In the genomic region with DNA sequence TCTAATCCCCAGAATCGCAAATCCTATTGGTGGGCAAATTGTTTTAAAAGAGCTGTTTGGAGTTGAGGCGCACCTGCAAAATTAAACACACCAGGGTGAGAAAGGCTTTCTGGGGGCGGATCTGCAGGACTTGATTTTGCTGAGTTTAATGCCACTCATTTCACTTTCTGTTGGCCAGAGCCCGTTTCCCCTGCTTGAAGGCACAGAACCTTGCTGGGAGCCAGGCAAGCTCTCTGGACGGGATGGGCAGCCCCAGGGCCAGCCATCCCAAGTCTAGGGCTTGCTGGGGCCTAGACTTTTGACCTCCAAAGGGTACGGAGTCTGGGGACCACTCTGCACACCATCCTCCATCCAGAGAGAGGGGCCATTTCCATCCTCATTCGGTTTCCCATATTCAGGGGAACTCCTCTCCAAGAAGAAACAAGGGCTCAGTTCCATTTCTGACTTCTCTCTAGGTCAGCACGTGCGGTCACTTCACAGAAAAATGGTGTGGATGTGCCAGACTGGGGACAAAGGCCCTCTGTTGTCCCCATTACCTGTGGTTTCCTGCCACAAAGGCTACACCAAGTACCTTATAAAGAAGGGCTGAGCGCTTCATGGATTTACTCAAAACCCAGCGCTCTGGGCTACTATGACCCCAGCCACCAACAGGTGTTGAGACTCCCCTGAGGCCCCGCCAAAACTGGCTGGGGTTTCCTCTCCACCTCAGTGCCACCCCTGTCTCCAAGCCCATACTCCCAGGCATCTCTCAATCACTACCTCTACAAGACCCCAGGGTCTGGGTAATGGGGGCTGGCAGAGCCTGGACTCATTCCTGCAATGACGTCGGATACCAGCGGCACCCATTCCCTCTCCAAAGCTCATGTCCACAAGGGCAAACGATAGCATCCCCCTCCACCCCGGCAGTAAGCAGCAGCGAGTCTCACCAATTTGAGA, we compare ENCODE assay signal across 8 cellular contexts.
A peak's percentile ranks its signal among the peaks of the same experiment; 100 is the strongest.
DNase-seq lines count a peak whose midpoint lies in the region; ATAC-seq lines count a peak whose summit lies in the region.

No MANE protein-coding gene starts in this region.

- no peak overlapping the region for H3K4me3 Mint-ChIP-seq in central memory CD8-positive, alpha-beta T cell

- H3K36me3 ChIP-seq in skeletal muscle satellite cell (ENCODE audit: insufficient read depth, low read length), result no peaks in the 10 kb centered on the region

- ATAC-seq in GM19397 (IDR thresholded peaks at IDR 0.05; ENCODE audit: unreplicated experiment) (peak; percentile 53), HG03354 (IDR thresholded peaks at IDR 0.05; ENCODE audit: poor library complexity, severe bottlenecking, unreplicated experiment) (peak; percentile 73)
- no peak for ATAC-seq in central memory CD8-positive, alpha-beta T cell (replicated peaks; ENCODE audit: extremely low read depth, poor library complexity, severe bottlenecking)

- H3K27me3 Mint-ChIP-seq in central memory CD8-positive, alpha-beta T cell, result no peaks in the 10 kb centered on the region

- H3K4me1 ChIP-seq in skeletal muscle satellite cell (ENCODE audit: control insufficient read depth, insufficient read depth, low read length), result peaks cover 49% of the 10 kb centered on the region

- peaks cover 4% of the 10 kb centered on the region for H3K36me3 Mint-ChIP-seq in central memory CD8-positive, alpha-beta T cell (ENCODE audit: insufficient read depth)

- no peak overlapping the region for H3K4me2 ChIP-seq in skeletal muscle satellite cell (ENCODE audit: low read length)

- H3K9me3 Mint-ChIP-seq in central memory CD8-positive, alpha-beta T cell, result peaks cover 5% of the 10 kb centered on the region

- H3K9ac ChIP-seq in skeletal muscle satellite cell (ENCODE audit: low read depth, low read length), result peak overlapping the region; percentile 75

- no peaks in the 10 kb centered on the region for H3K27me3 ChIP-seq in skeletal muscle satellite cell (ENCODE audit: control insufficient read depth, insufficient read depth, low read length)

- H3K9me3 ChIP-seq in skeletal muscle satellite cell (replicated peaks; ENCODE audit: low read length), result no peaks in the 10 kb centered on the region

- H3K27ac Mint-ChIP-seq in central memory CD8-positive, alpha-beta T cell (ENCODE audit: low read depth), result peak overlapping the region; percentile 92

- H3K4me3 ChIP-seq in skeletal muscle satellite cell (ENCODE audit: low read length), result no peak overlapping the region

- H3K4me1 Mint-ChIP-seq in central memory CD8-positive, alpha-beta T cell, result peaks cover 44% of the 10 kb centered on the region

- DNase-seq in central memory CD8-positive, alpha-beta T cell (ENCODE audit: low spot score in 2 of 2), result no peak
- DNase-seq in foreskin melanocyte, result no peak
- DNase-seq in SW 1271 (lab: John Stamatoyannopoulos, UW), result no peak
- no peak for DNase-seq in activated CD4-positive, CD25-positive, alpha-beta regulatory T cell treated with anti-CD3 and anti-CD28 coated beads, Interleukin-2, amount 50 U/mL, for 72 hours
- no peak for DNase-seq in anterior cingulate cortex (lab: John Stamatoyannopoulos, UW)
